ENCODE assay signal across 19 cellular contexts in the genomic region with DNA sequence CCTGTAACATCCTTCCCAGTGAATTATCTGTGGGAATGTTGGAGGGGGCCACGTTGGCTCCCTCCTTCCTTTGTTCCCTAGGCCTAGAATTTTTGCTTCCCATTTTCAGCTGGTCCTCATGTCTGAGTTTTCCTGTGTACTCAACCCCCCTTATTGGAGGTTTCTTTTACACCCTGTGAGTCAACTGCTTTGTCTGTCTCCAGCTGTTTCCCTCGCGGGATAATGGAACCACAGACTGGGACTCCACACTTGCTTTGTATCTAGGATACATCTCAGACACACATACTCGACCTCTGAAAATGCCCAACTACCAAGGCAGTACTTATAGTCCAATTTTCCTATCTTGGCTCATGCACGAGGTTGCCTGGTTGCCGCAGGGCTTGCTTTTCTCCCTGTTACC.
DNase-seq lines count a peak whose midpoint lies in the region; ATAC-seq, FAIRE-seq and TF ChIP-seq lines count a peak whose summit lies in the region.
"Had no signal": no experiment of that assay in that cellular context is flagged by ENCODE, and none has a peak within 500 bp of the region (broad histone marks: within the 10 kb centered on the region; RNA-seq: fewer than 3 reads in every experiment).

No MANE protein-coding gene starts in this region.

- H3K27ac Mint-ChIP-seq in astrocyte (ENCODE audit: unreplicated experiment) (no peak overlapping the region), neural progenitor cell (no peak overlapping the region)
- H3K27ac Mint-ChIP-seq: CD4-positive, alpha-beta T cell had no signal

- H3F3A ChIP-seq in neural progenitor cell (ENCODE audit: low read depth), result no peaks in the 10 kb centered on the region

- H3K36me3 Mint-ChIP-seq in astrocyte (ENCODE audit: low read depth, unreplicated experiment) (no peaks in the 10 kb centered on the region), neural progenitor cell (no peaks in the 10 kb centered on the region)

- H3K27me3 ChIP-seq in astrocyte (ENCODE audit: insufficient read depth, low read length) (no peaks in the 10 kb centered on the region), neural progenitor cell (no peaks in the 10 kb centered on the region)

- H3K79me2 ChIP-seq in astrocyte (ENCODE audit: insufficient read depth, low read length) (no peaks in the 10 kb centered on the region), neural progenitor cell (ENCODE audit: low read depth) (no peaks in the 10 kb centered on the region)

- TF ChIP-seq CTCF in astrocyte (IDR thresholded peaks at IDR 0.05; ENCODE audit: insufficient read depth, low read depth, low read length), result no peak
- no peak for TF ChIP-seq CTCF in neural progenitor cell (IDR thresholded peaks at IDR 0.05)

- H3K4me3 ChIP-seq in astrocyte (ENCODE audit: insufficient read depth, low read depth, low read length) (no peak overlapping the region), neural progenitor cell (no peak overlapping the region)
- H3K4me3 ChIP-seq: GM12878, GM23248, HAP-1 had no signal

- H3K4me1 ChIP-seq in astrocyte (ENCODE audit: insufficient read depth, low read length) (peaks cover 11% of the 10 kb centered on the region), neural progenitor cell (peaks cover 17% of the 10 kb centered on the region)
- H3K4me1 ChIP-seq: Caco-2, HAP-1 had no signal

- H3K9me3 ChIP-seq in astrocyte (ENCODE audit: insufficient read depth, low read depth, low read length) (no peaks in the 10 kb centered on the region), neural progenitor cell (ENCODE audit: low read depth) (no peaks in the 10 kb centered on the region)
- H3K9me3 ChIP-seq: HAP-1 had no signal

- H3K4me2 ChIP-seq in astrocyte (ENCODE audit: low read length), result no peak overlapping the region
- H3K4me2 ChIP-seq in neural progenitor cell, result no peak overlapping the region
- H3K4me2 ChIP-seq: KMS-11 had no signal

- H3K9me3 Mint-ChIP-seq in astrocyte (ENCODE audit: unreplicated experiment), result peaks cover 9% of the 10 kb centered on the region
- peaks cover 10% of the 10 kb centered on the region for H3K9me3 Mint-ChIP-seq in neural progenitor cell

- peaks cover 1% of the 10 kb centered on the region for H3K4me1 Mint-ChIP-seq in astrocyte (ENCODE audit: low read depth, unreplicated experiment)
- peaks cover 8% of the 10 kb centered on the region for H3K4me1 Mint-ChIP-seq in neural progenitor cell

- DNase-seq in M059J (ENCODE audit: low read depth), result peak; percentile 17
- peak; percentile 26 for DNase-seq in astrocyte (ENCODE audit: low read depth)
- DNase-seq in neural progenitor cell (ENCODE audit: low spot score), result no peak
- no peak for DNase-seq in HUDEP-2 (lab: John Stamatoyannopoulos, UW; ENCODE audit: unreplicated experiment in 76 of 76)
- DNase-seq: AML-193; Caco-2; CD4-positive, alpha-beta T cell; DMS153; DMS79; GF-D8; GM23248 had no signal

- H3K27ac ChIP-seq in astrocyte (ENCODE audit: low read depth, low read length) (no peak overlapping the region), neural progenitor cell (no peak overlapping the region)
- H3K27ac ChIP-seq: C4-2B, GM23248, KMS-11 had no signal

- H3K9ac ChIP-seq in astrocyte (ENCODE audit: low read length), result no peak overlapping the region
- no peak overlapping the region for H3K9ac ChIP-seq in neural progenitor cell
- H3K9ac ChIP-seq: GM23248, KMS-11 had no signal

- H3K36me3 ChIP-seq in astrocyte (ENCODE audit: insufficient read depth, low read length), result no peaks in the 10 kb centered on the region
- no peaks in the 10 kb centered on the region for H3K36me3 ChIP-seq in neural progenitor cell
- H3K36me3 ChIP-seq: HAP-1 had no signal

- ATAC-seq in GM21576 (IDR thresholded peaks at IDR 0.05; ENCODE audit: unreplicated experiment), result no peak
- no peak for ATAC-seq in HG03196 (IDR thresholded peaks at IDR 0.05; ENCODE audit: unreplicated experiment)
- no peak for ATAC-seq in GM21619 (IDR thresholded peaks at IDR 0.05; ENCODE audit: unreplicated experiment)
- ATAC-seq: GM12878 had no signal

- H3K27me3 Mint-ChIP-seq in astrocyte (ENCODE audit: low read depth, unreplicated experiment) (no peaks in the 10 kb centered on the region), neural progenitor cell (ENCODE audit: insufficient read depth, low read depth) (no peaks in the 10 kb centered on the region)
- H3K27me3 Mint-ChIP-seq: CD4-positive, alpha-beta T cell had no signal

- no peak for FAIRE-seq in astrocyte (lab: Jason Lieb, UNC)
- FAIRE-seq: A204.1, GM12878 had no signal

- H4K20me1 ChIP-seq in astrocyte (ENCODE audit: insufficient read depth, low read length), result no peaks in the 10 kb centered on the region
- no peaks in the 10 kb centered on the region for H4K20me1 ChIP-seq in neural progenitor cell (ENCODE audit: low read depth)

- H2AFZ ChIP-seq in astrocyte (ENCODE audit: low read depth, low read length) (no peak overlapping the region), neural progenitor cell (replicated peaks) (peak overlapping the region; percentile 41)
- H2AFZ ChIP-seq: GM23248 had no signal

- H3K4me3 Mint-ChIP-seq in astrocyte (ENCODE audit: unreplicated experiment) (no peak overlapping the region), neural progenitor cell (no peak overlapping the region)
- H3K4me3 Mint-ChIP-seq: CD4-positive, alpha-beta T cell had no signal

Comparison
In these comparisons a context has a peak if more than half of its experiments do, and no peak if none do; other contexts are left out.
1. DNase-seq: peak in M059J (single experiment) and astrocyte (single experiment); none in neural progenitor cell (single experiment) and HUDEP-2 (0 of 76).